11 cellular contexts compared by ENCODE assay signal in the genomic region with DNA sequence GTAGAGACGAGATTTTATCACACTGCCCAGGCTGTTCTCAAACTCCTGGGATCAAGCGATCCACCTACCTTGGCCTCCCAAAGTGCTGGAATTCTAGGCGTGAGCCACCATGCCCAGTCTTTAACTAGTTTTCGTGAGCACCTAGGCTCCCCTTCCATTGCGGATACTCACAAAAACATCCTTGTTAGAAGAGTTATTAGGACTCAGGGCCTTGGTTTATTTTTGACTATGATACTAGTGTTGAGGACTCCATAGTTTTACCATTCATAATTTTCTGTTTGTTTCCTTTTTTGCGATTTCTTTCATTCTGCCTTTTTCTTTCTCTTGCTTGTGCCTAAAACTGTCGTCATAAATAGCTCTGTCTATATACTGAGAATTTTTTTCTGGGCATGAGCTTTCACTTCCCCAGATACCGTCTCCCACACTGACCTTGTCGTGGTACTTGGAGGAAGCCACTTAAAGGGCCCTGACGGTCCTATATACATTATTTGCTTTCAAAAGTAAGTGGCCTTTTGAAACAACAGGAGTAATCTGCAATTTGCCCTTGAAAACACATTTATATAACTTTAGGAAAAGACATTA. TPM values are rescaled to one million over a fixed set of nuclear protein-coding genes. Genes with fewer than 3 reads are reported as not detected.
DNase-seq lines count a peak whose midpoint lies in the region; ATAC-seq and TF ChIP-seq lines count a peak whose summit lies in the region.
"Had no signal": no experiment of that assay in that cellular context is flagged by ENCODE, and none has a peak within 500 bp of the region (broad histone marks: within the 10 kb centered on the region; RNA-seq: fewer than 3 reads in every experiment).

No MANE protein-coding gene starts in this region.

- H3K4me3 ChIP-seq in Loucy (ENCODE audit: low read length, poor library complexity, severe bottlenecking): peak overlapping the region; percentile 62
- H3K4me3 ChIP-seq in GM23338: no peak overlapping the region

- H3K27ac ChIP-seq in GM23338 (ENCODE audit: low read depth): no peak overlapping the region

- H3K4me1 Mint-ChIP-seq in nephron (peaks cover 25% of the 10 kb centered on the region), GM23338 (peaks cover 21% of the 10 kb centered on the region)

- peaks cover 23% of the 10 kb centered on the region for H3K36me3 Mint-ChIP-seq in nephron (ENCODE audit: low read depth)
- no peaks in the 10 kb centered on the region for H3K36me3 Mint-ChIP-seq in GM23338 (ENCODE audit: low read depth)

- H3K4me2 ChIP-seq in Loucy (ENCODE audit: low read depth, low read length, poor library complexity, severe bottlenecking) (peak overlapping the region; percentile 65), GM23338 (no peak overlapping the region)

- DNase-seq in NCI-H345 treated with DMSO at 0.1 percent for 48 hours (lab: John Stamatoyannopoulos, UW; ENCODE audit: unreplicated experiment): no peak
- DNase-seq in RKO (ENCODE audit: low spot score): no peak
- DNase-seq in GM23338 (ENCODE audit: low spot score): no peak
- DNase-seq in NCI-H526 treated with DMSO at 0.1 percent for 48 hours (lab: John Stamatoyannopoulos, UW): no peak
- DNase-seq: activated CD4-positive, CD25-positive, alpha-beta regulatory T cell treated with anti-CD3 and anti-CD28 coated beads, Interleukin-2, amount 50 U/mL, for 72 hours; NCI-H146 had no signal

- TF ChIP-seq CTCF in Loucy (conservative IDR thresholded peaks at IDR 0.05; ENCODE audit: low read length): no peak
- no peak for TF ChIP-seq CTCF in nephron (IDR thresholded peaks at IDR 0.05; ENCODE audit: unreplicated experiment in 3 of 3)
- no peak for TF ChIP-seq CTCF in GM23338 (conservative IDR thresholded peaks at IDR 0.05; ENCODE audit: low read depth in 2 of 2)

- H3K27me3 Mint-ChIP-seq in nephron (ENCODE audit: low read depth) (no peaks in the 10 kb centered on the region), GM23338 (ENCODE audit: insufficient read depth, low read depth, poor library complexity) (peaks cover 20% of the 10 kb centered on the region)

- peaks cover 64% of the 10 kb centered on the region for H4K20me1 ChIP-seq in Loucy (ENCODE audit: insufficient read depth, low read length, poor library complexity, severe bottlenecking)
- H4K20me1 ChIP-seq in GM23338 (replicated peaks; ENCODE audit: insufficient read depth): peaks cover 10% of the 10 kb centered on the region; the same call in 1 of the 2 replicates

- H3K9me3 Mint-ChIP-seq in nephron: peaks cover 4% of the 10 kb centered on the region
- H3K9me3 Mint-ChIP-seq in GM23338: no peaks in the 10 kb centered on the region
- H3K9me3 Mint-ChIP-seq: stimulated activated naive CD8-positive, alpha-beta T cell treated with anti-CD3 and anti-CD28 coated beads, Interleukin-15, Interleukin-2, amounts not matched to agents 100 ng/mL and 50 ng/mL, for 24 hours had no signal

- peak overlapping the region; percentile 37 for H3K9ac ChIP-seq in Loucy (ENCODE audit: low read depth, low read length, poor library complexity, severe bottlenecking)

- no peaks in the 10 kb centered on the region for H3K9me3 ChIP-seq in Loucy (ENCODE audit: insufficient read depth, low read depth, low read length)

- peak overlapping the region; percentile 41 to 78 (median 45) for H3K27ac Mint-ChIP-seq in nephron
- H3K27ac Mint-ChIP-seq in GM23338: no peak overlapping the region
- H3K27ac Mint-ChIP-seq: stimulated activated naive CD8-positive, alpha-beta T cell treated with anti-CD3 and anti-CD28 coated beads, Interleukin-15, Interleukin-2, amounts not matched to agents 100 ng/mL and 50 ng/mL, for 24 hours had no signal

- no peaks in the 10 kb centered on the region for H3F3A ChIP-seq in Loucy (ENCODE audit: low read depth)
- no peaks in the 10 kb centered on the region for H3F3A ChIP-seq in GM23338 (replicated peaks; ENCODE audit: low read depth)

- H2AFZ ChIP-seq in Loucy (ENCODE audit: low read length): no peak overlapping the region
- no peak overlapping the region for H2AFZ ChIP-seq in GM23338

- peaks cover 98% of the 10 kb centered on the region for H3K79me2 ChIP-seq in Loucy (ENCODE audit: insufficient read depth, low read length)
- H3K79me2 ChIP-seq in GM23338 (replicated peaks; ENCODE audit: insufficient read depth): peaks cover 65% of the 10 kb centered on the region

- H3K27me3 ChIP-seq in Loucy (ENCODE audit: insufficient read depth, low read length, poor library complexity, severe bottlenecking): no peaks in the 10 kb centered on the region
- peaks cover 10% of the 10 kb centered on the region; the same call in 1 of the 2 replicates for H3K27me3 ChIP-seq in GM23338 (ENCODE audit: insufficient read depth)

- no peaks in the 10 kb centered on the region for H3K36me3 ChIP-seq in Loucy (ENCODE audit: insufficient read depth, low read length)
- no peaks in the 10 kb centered on the region for H3K36me3 ChIP-seq in GM23338 (ENCODE audit: insufficient read depth)

- H3K9me2 ChIP-seq in Loucy (replicated peaks; ENCODE audit: low read depth, low read length) (no peaks in the 10 kb centered on the region), GM23338 (ENCODE audit: insufficient read depth) (no peaks in the 10 kb centered on the region)

- H3K4me3 Mint-ChIP-seq in nephron (peak overlapping the region; percentile 4 to 38 (median 20)), GM23338 (no peak overlapping the region)
- H3K4me3 Mint-ChIP-seq: stimulated activated naive CD8-positive, alpha-beta T cell treated with anti-CD3 and anti-CD28 coated beads, Interleukin-15, Interleukin-2, amounts not matched to agents 100 ng/mL and 50 ng/mL, for 24 hours had no signal

- ATAC-seq in GM18873 (IDR thresholded peaks at IDR 0.05; ENCODE audit: low FRiP score, unreplicated experiment): peak; percentile 85
- ATAC-seq in HG02571 (IDR thresholded peaks at IDR 0.05; ENCODE audit: unreplicated experiment): peak; percentile 93
- ATAC-seq in GM23338: no peak

- H3K4me1 ChIP-seq in Loucy (ENCODE audit: insufficient read depth, low read length, poor library complexity, severe bottlenecking) (peaks cover 70% of the 10 kb centered on the region), GM23338 (ENCODE audit: insufficient read depth) (peaks cover 13% of the 10 kb centered on the region)

TF ChIP-seq in GM23338, 12 proteins besides CTCF, POLR2A, EP300 and RAD21 (continues in another document):
- TF ChIP-seq STAT1 (IDR thresholded peaks at IDR 0.05; ENCODE audit: unreplicated experiment) (no peak), POLR2AphosphoS5 (IDR thresholded peaks at IDR 0.05; ENCODE audit: low read depth) (no peak), JUNB (IDR thresholded peaks at IDR 0.05; ENCODE audit: unreplicated experiment) (no peak)
- TF ChIP-seq, protein P1, sequence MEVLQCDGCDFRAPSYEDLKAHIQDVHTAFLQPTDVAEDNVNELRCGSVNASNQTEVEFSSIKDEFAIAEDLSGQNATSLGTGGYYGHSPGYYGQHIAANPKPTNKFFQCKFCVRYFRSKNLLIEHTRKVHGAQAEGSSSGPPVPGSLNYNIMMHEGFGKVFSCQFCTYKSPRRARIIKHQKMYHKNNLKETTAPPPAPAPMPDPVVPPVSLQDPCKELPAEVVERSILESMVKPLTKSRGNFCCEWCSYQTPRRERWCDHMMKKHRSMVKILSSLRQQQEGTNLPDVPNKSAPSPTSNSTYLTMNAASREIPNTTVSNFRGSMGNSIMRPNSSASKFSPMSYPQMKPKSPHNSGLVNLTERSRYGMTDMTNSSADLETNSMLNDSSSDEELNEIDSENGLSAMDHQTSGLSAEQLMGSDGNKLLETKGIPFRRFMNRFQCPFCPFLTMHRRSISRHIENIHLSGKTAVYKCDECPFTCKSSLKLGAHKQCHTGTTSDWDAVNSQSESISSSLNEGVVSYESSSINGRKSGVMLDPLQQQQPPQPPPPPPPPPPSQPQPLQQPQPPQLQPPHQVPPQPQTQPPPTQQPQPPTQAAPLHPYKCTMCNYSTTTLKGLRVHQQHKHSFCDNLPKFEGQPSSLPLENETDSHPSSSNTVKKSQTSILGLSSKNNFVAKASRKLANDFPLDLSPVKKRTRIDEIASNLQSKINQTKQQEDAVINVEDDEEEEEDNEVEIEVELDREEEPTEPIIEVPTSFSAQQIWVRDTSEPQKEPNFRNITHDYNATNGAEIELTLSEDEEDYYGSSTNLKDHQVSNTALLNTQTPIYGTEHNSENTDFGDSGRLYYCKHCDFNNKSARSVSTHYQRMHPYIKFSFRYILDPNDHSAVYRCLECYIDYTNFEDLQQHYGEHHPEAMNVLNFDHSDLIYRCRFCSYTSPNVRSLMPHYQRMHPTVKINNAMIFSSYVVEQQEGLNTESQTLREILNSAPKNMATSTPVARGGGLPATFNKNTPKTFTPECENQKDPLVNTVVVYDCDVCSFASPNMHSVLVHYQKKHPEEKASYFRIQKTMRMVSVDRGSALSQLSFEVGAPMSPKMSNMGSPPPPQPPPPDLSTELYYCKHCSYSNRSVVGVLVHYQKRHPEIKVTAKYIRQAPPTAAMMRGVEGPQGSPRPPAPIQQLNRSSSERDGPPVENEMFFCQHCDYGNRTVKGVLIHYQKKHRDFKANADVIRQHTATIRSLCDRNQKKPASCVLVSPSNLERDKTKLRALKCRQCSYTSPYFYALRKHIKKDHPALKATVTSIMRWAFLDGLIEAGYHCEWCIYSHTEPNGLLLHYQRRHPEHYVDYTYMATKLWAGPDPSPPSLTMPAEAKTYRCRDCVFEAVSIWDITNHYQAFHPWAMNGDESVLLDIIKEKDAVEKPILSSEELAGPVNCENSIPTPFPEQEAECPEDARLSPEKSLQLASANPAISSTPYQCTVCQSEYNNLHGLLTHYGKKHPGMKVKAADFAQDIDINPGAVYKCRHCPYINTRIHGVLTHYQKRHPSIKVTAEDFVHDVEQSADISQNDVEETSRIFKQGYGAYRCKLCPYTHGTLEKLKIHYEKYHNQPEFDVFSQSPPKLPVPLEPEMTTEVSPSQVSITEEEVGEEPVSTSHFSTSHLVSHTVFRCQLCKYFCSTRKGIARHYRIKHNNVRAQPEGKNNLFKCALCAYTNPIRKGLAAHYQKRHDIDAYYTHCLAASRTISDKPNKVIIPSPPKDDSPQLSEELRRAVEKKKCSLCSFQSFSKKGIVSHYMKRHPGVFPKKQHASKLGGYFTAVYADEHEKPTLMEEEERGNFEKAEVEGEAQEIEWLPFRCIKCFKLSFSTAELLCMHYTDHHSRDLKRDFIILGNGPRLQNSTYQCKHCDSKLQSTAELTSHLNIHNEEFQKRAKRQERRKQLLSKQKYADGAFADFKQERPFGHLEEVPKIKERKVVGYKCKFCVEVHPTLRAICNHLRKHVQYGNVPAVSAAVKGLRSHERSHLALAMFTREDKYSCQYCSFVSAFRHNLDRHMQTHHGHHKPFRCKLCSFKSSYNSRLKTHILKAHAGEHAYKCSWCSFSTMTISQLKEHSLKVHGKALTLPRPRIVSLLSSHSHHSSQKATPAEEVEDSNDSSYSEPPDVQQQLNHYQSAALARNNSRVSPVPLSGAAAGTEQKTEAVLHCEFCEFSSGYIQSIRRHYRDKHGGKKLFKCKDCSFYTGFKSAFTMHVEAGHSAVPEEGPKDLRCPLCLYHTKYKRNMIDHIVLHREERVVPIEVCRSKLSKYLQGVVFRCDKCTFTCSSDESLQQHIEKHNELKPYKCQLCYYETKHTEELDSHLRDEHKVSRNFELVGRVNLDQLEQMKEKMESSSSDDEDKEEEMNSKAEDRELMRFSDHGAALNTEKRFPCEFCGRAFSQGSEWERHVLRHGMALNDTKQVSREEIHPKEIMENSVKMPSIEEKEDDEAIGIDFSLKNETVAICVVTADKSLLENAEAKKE (CRISPR knock-in tag; IDR thresholded peaks at IDR 0.05): no peak

RNA-seq across cellular contexts. Expression of a gene that starts 5.2 kb away (rescaled TPM):
- 20.3 and 26.0 TPM in 2 replicates for total RNA-seq in GM23338 (2014; rRNA removed; shearing (Covaris generic))
- polyA plus RNA-seq in GM23338 (2016; fragmentation: Nextera tagmentation; extraction: Ambion mirVana): 12.8 and 15.0 TPM in 2 replicates
